In genomic region chr16:55922662-55923061, GRCh38 we compare ENCODE assay signal across 34 cellular contexts. TPM values are rescaled to one million over a fixed set of nuclear protein-coding genes. Genes with fewer than 3 reads are reported as not detected.
"Had no signal": no experiment of that assay in that cellular context is flagged by ENCODE, and none has a peak within 500 bp of the region (broad histone marks: within the 10 kb centered on the region; RNA-seq: fewer than 3 reads in every experiment).

No MANE protein-coding gene starts in this region.

- H3K27me3 ChIP-seq: testis, transverse colon, upper lobe of right lung, vagina had no signal

- H3K36me3 ChIP-seq: neural progenitor cell, pancreas, spleen, suprapubic skin, tibial artery, transverse colon, upper lobe of right lung, vagina had no signal

- H3K27ac ChIP-seq: neural progenitor cell, pancreas, psoas muscle, skin epidermis, spleen, suprapubic skin, testis, tibial artery, transverse colon, upper lobe of right lung, vagina had no signal

- H3K4me3 Mint-ChIP-seq: naive thymus-derived CD4-positive, alpha-beta T cell; natural killer cell; nephron; neural progenitor cell; stimulated activated memory B cell treated with anti-CD40 and anti-IgM and Interleukin-4, amounts not matched to agents 10 μg/mL and 1 μg/mL and 100 μg/mL, for 72 hours; stimulated activated naive CD8-positive, alpha-beta T cell treated with anti-CD3 and anti-CD28 coated beads, Interleukin-15, amount 100 ng/mL, for 72 hours; type B pancreatic cell had no signal

- H3K4me2 ChIP-seq: neural progenitor cell, smooth muscle cell had no signal

- H3K4me3 ChIP-seq: neural progenitor cell, pancreas, psoas muscle, skin epidermis, smooth muscle cell, spleen, suprapubic skin, testis, tibial artery, transverse colon, upper lobe of right lung, vagina had no signal

- H3K9ac ChIP-seq: neural progenitor cell had no signal

- H3K27me3 Mint-ChIP-seq: progenitor cell of endocrine pancreas had no signal

- H3K9me3 ChIP-seq: pancreas, psoas muscle, suprapubic skin, testis, transverse colon, upper lobe of right lung had no signal

- H3K27ac Mint-ChIP-seq: naive thymus-derived CD4-positive, alpha-beta T cell; natural killer cell; nephron; neural progenitor cell; progenitor cell of endocrine pancreas; stimulated activated memory B cell treated with anti-CD40 and anti-IgM and Interleukin-4, amounts not matched to agents 10 μg/mL and 1 μg/mL and 100 μg/mL, for 72 hours; stimulated activated naive CD8-positive, alpha-beta T cell treated with anti-CD3 and anti-CD28 coated beads, Interleukin-15, amount 100 ng/mL, for 72 hours; type B pancreatic cell had no signal

- H3K36me3 Mint-ChIP-seq: neural progenitor cell; stimulated activated memory B cell treated with anti-CD40 and anti-IgM and Interleukin-4, amounts not matched to agents 10 μg/mL and 1 μg/mL and 100 μg/mL, for 72 hours; type B pancreatic cell had no signal

- DNase-seq: naive thymus-derived CD4-positive, alpha-beta T cell; natural killer cell; occipital lobe; pancreas; posterior cingulate gyrus; psoas muscle; right cardiac atrium; spleen; stimulated activated CD4-positive, alpha-beta T cell treated with anti-CD3 and anti-CD28 coated beads, Interleukin-12 subunit alpha, Interleukin-12 subunit beta, amount 100 ng/mL, for 4 hours; stimulated activated CD4-positive, alpha-beta T cell treated with anti-CD3 and anti-CD28 coated beads, Interleukin-1b, Interleukin-23, amount 100 ng/mL, for 48 hours; stimulated activated CD4-positive, alpha-beta T cell treated with anti-CD3 and anti-CD28 coated beads, Interleukin-4, amount 100 ng/mL, for 1 hour; stimulated activated CD4-positive, alpha-beta T cell treated with anti-CD3 and anti-CD28 coated beads, Interleukin-4, amount 100 ng/mL, for 4 hours; stimulated activated CD8-positive, alpha-beta memory T cell treated with anti-CD3 and anti-CD28 coated beads, Interleukin-4, amount 100 ng/mL, for 48 hours; stimulated activated naive CD4-positive, alpha-beta T cell; stimulated activated naive CD8-positive, alpha-beta T cell treated with anti-CD3 and anti-CD28 coated beads, Interleukin-15, amount 100 ng/mL, for 72 hours; stimulated activated naive CD8-positive, alpha-beta T cell treated with anti-CD3 and anti-CD28 coated beads, Interleukin-15, Interleukin-2, amounts not matched to agents 100 U/mL and 50 U/mL, for 24 hours; substantia nigra; testis; tibial artery; transverse colon; upper lobe of right lung had no signal

- H3K9me3 Mint-ChIP-seq: stimulated activated memory B cell treated with anti-CD40 and anti-IgM and Interleukin-4, amounts not matched to agents 10 μg/mL and 1 μg/mL and 100 μg/mL, for 72 hours; type B pancreatic cell had no signal

- H2AFZ ChIP-seq: neural progenitor cell had no signal

- H3K4me1 Mint-ChIP-seq: naive thymus-derived CD4-positive, alpha-beta T cell; natural killer cell; neural progenitor cell; stimulated activated memory B cell treated with anti-CD40 and anti-IgM and Interleukin-4, amounts not matched to agents 10 μg/mL and 1 μg/mL and 100 μg/mL, for 72 hours; stimulated activated naive CD8-positive, alpha-beta T cell treated with anti-CD3 and anti-CD28 coated beads, Interleukin-15, amount 100 ng/mL, for 72 hours had no signal

- ATAC-seq: naive thymus-derived CD4-positive, alpha-beta T cell; natural killer cell; pancreas; psoas muscle; right cardiac atrium; sciatic nerve; stimulated activated memory B cell treated with anti-CD40 and anti-IgM and Interleukin-4, amounts not matched to agents 10 μg/mL and 1 μg/mL and 100 μg/mL, for 72 hours; stimulated activated naive CD8-positive, alpha-beta T cell treated with anti-CD3 and anti-CD28 coated beads, Interleukin-15, amount 100 ng/mL, for 72 hours; stimulated activated naive CD8-positive, alpha-beta T cell treated with anti-CD3 and anti-CD28 coated beads, Interleukin-15, Interleukin-2, amounts not matched to agents 100 U/mL and 50 U/mL, for 24 hours; upper lobe of right lung had no signal

- FAIRE-seq: pancreas had no signal

- H3K4me1 ChIP-seq: neural progenitor cell, pancreas, psoas muscle, spleen, suprapubic skin, testis, tibial artery, transverse colon, upper lobe of right lung, vagina had no signal

RNA-seq across cellular contexts. Expression of gene CES5A, which starts 47.5 kb away (rescaled TPM):
- total RNA-seq: naive thymus-derived CD4-positive, alpha-beta T cell; natural killer cell; osteoblast; pancreas; progenitor cell of endocrine pancreas; psoas muscle; renal cortical epithelial cell; sciatic nerve; smooth muscle cell; spleen; transverse colon; upper lobe of right lung; urinary bladder; vagina had no signal
- polyA plus RNA-seq: naive thymus-derived CD4-positive, alpha-beta T cell; pancreas; smooth muscle cell; urinary bladder had no signal
